1 cellular context compared by ENCODE assay signal in the genomic region with DNA sequence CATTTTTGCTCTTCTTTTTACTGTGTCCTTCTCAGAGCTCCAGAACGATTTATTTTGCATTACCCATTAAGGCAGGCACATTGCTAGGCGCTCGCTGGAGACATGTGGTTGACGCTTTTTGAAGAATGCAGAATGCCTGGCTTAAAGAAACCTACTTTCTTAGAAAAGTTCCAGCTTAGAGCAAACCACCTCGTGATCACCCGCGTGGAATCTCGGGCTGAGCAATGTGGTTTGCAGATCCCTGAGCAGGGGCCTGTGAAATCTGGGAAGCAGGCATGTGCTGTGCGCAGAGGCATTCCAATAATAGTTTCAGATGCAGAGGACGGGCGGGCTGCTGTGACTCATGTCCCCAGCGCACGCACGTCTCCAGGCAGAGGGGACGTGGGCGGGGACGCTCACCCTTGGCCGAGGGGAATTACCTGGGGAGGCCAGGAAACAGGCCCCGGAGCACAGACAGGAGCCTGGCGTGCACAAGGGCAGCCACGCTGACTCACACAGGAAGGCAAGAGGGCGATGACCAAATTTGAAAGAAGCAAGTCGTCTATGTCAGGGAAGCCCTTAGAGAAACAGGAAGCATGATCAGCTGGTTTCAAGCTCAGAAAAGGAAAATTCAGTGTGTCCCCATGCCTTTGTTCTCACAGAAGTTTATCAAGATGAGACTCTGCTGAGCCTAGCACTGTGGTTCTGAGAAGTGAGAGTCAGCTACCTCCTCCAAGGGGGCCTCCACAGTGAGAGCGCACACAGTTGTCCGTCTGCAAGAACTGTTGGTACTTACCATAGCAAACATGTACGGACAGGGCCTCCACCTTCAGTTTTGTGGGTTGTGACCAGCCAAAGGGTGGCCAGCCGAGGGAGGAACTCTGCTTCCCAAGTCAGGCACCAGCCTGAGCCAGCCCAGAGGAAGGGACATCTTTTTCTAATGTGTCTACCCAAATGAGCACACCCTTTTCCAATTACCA.
TF ChIP-seq lines count a peak whose summit lies in the region.

No MANE protein-coding gene starts in this region.

TF ChIP-seq in HepG2, 621 proteins besides CTCF, POLR2A, EP300 and RAD21 (continued from another document):
- 0 out of 2 replicates have a peak, but pooled peaks have one; percentile 17 for TF ChIP-seq ZHX2 (IDR thresholded peaks at IDR 0.05; ENCODE audit: low read depth)
- TF ChIP-seq ZHX2 (CRISPR knock-in tag; IDR thresholded peaks at IDR 0.05; ENCODE audit: borderline replicate concordance): no peak
- peak; percentile 67 for TF ChIP-seq BHLHE40 (IDR thresholded peaks at IDR 0.05; ENCODE audit: low read length)
- 0 out of 2 replicates have a peak, but pooled peaks have one; percentile 45 for TF ChIP-seq ZNF564 (CRISPR knock-in tag; IDR thresholded peaks at IDR 0.05)
- no peak for TF ChIP-seq GZF1 (CRISPR knock-in tag; IDR thresholded peaks at IDR 0.05)
- TF ChIP-seq ZSCAN21 (CRISPR knock-in tag; IDR thresholded peaks at IDR 0.05; ENCODE audit: borderline replicate concordance): 0 out of 2 replicates have a peak, but pooled peaks have one; percentile 58
- TF ChIP-seq, protein P1, sequence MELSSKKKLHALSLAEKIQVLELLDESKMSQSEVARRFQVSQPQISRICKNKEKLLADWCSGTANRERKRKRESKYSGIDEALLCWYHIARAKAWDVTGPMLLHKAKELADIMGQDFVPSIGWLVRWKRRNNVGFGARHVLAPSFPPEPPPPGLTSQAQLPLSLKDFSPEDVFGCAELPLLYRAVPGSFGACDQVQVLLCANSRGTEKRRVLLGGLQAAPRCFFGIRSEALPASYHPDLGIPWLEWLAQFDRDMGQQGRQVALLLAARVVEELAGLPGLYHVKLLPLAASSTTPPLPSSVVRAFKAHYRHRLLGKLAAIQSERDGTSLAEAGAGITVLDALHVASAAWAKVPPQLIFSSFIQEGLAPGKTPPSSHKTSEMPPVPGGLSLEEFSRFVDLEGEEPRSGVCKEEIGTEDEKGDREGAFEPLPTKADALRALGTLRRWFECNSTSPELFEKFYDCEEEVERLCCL (CRISPR knock-in tag; IDR thresholded peaks at IDR 0.05; ENCODE audit: borderline replicate concordance): no peak
- peak; percentile 59 for TF ChIP-seq ATF3 (CRISPR knock-in tag; IDR thresholded peaks at IDR 0.05)
- no peak for TF ChIP-seq IKZF1 (IDR thresholded peaks at IDR 0.05)
- peak; percentile 72; the same call in 1 of the 2 replicates for TF ChIP-seq MYC (CRISPR knock-in tag; IDR thresholded peaks at IDR 0.05; ENCODE audit: borderline replicate concordance)
- 0 out of 2 replicates have a peak, but pooled peaks have one; percentile 39 for TF ChIP-seq ZNF350 (CRISPR knock-in tag; IDR thresholded peaks at IDR 0.05; ENCODE audit: borderline replicate concordance, low read depth)
- TF ChIP-seq ZNF12 (CRISPR knock-in tag; IDR thresholded peaks at IDR 0.05): peak; percentile 91
- no peak for TF ChIP-seq PRMT3 (CRISPR knock-in tag; IDR thresholded peaks at IDR 0.05; ENCODE audit: borderline replicate concordance, low read depth)
- no peak for TF ChIP-seq TCF12 (IDR thresholded peaks at IDR 0.05)
- TF ChIP-seq TCF12 (CRISPR knock-in tag; IDR thresholded peaks at IDR 0.05): no peak
- no peak for TF ChIP-seq SOX13 (IDR thresholded peaks at IDR 0.05)
- TF ChIP-seq SOX13 (CRISPR knock-in tag; conservative IDR thresholded peaks at IDR 0.05 in 1 of 2, IDR thresholded peaks at IDR 0.05 in 1 of 2): peak in 1 of 2 experiments; percentile 24; a peak in 1 of 4 replicates
- no peak for TF ChIP-seq ZNF660 (CRISPR knock-in tag; IDR thresholded peaks at IDR 0.05; ENCODE audit: borderline replicate concordance, low read depth)
- TF ChIP-seq SRSF9 (IDR thresholded peaks at IDR 0.05; ENCODE audit: borderline replicate concordance, insufficient read depth, low read depth, low read length, poor library complexity, severe bottlenecking): no peak
- no peak for TF ChIP-seq TERF1 (CRISPR knock-in tag; IDR thresholded peaks at IDR 0.05)
- TF ChIP-seq ATF7-NPFF (CRISPR knock-in tag; IDR thresholded peaks at IDR 0.05; ENCODE audit: low read depth): peak; percentile 38; the same call in 1 of the 2 replicates
- TF ChIP-seq ZNF841 (CRISPR knock-in tag; IDR thresholded peaks at IDR 0.05; ENCODE audit: borderline replicate concordance): no peak
- TF ChIP-seq SP5 (CRISPR knock-in tag; IDR thresholded peaks at IDR 0.05; ENCODE audit: borderline replicate concordance, low read depth): peak; percentile 82
- TF ChIP-seq HOXA3 (CRISPR knock-in tag; IDR thresholded peaks at IDR 0.05): peak; percentile 31; the same call in 1 of the 2 replicates
- TF ChIP-seq GPBP1L1 (CRISPR knock-in tag; IDR thresholded peaks at IDR 0.05): no peak
- no peak for TF ChIP-seq RFXANK (CRISPR knock-in tag; IDR thresholded peaks at IDR 0.05)
- no peak for TF ChIP-seq ZNF3 (CRISPR knock-in tag; IDR thresholded peaks at IDR 0.05)
- TF ChIP-seq ZNF652 (CRISPR knock-in tag; IDR thresholded peaks at IDR 0.05; ENCODE audit: borderline replicate concordance, low read depth): 0 out of 2 replicates have a peak, but pooled peaks have one; percentile 36
- TF ChIP-seq RBAK (CRISPR knock-in tag; IDR thresholded peaks at IDR 0.05): no peak
- no peak for TF ChIP-seq ZNF414 (CRISPR knock-in tag; IDR thresholded peaks at IDR 0.05)
- TF ChIP-seq GATAD1 (CRISPR knock-in tag; IDR thresholded peaks at IDR 0.05): no peak
- no peak for TF ChIP-seq CREB1 (IDR thresholded peaks at IDR 0.05)
- peak; percentile 64 for TF ChIP-seq CREB1 (CRISPR knock-in tag; IDR thresholded peaks at IDR 0.05)
- TF ChIP-seq ZSCAN25 (CRISPR knock-in tag; IDR thresholded peaks at IDR 0.05): peak; percentile 60; the same call in 1 of the 2 replicates
- TF ChIP-seq BCL6 (CRISPR knock-in tag; IDR thresholded peaks at IDR 0.05): 0 out of 2 replicates have a peak, but pooled peaks have one; percentile 24
- TF ChIP-seq POLR2G (IDR thresholded peaks at IDR 0.05; ENCODE audit: low read depth, low read length): no peak
- TF ChIP-seq ZNF430 (CRISPR knock-in tag; IDR thresholded peaks at IDR 0.05): peak; percentile 73; the same call in 1 of the 2 replicates
- peak; percentile 80 for TF ChIP-seq SALL1 (CRISPR knock-in tag; IDR thresholded peaks at IDR 0.05)
- TF ChIP-seq, protein P2, sequence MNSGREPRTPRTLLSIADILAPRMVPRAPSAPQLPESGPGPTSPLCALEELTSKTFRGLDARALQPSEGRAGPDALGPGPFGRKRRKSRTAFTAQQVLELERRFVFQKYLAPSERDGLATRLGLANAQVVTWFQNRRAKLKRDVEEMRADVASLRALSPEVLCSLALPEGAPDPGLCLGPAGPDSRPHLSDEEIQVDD (CRISPR knock-in tag; IDR thresholded peaks at IDR 0.05; ENCODE audit: borderline replicate concordance): no peak
- peak; percentile 75; the same call in 1 of the 2 replicates for TF ChIP-seq ETV5 (CRISPR knock-in tag; IDR thresholded peaks at IDR 0.05; ENCODE audit: borderline replicate concordance)
- TF ChIP-seq FOSL2 (CRISPR knock-in tag; IDR thresholded peaks at IDR 0.05): peak; percentile 95
- TF ChIP-seq SIX4 (CRISPR knock-in tag; IDR thresholded peaks at IDR 0.05): no peak
- TF ChIP-seq, protein P3, sequence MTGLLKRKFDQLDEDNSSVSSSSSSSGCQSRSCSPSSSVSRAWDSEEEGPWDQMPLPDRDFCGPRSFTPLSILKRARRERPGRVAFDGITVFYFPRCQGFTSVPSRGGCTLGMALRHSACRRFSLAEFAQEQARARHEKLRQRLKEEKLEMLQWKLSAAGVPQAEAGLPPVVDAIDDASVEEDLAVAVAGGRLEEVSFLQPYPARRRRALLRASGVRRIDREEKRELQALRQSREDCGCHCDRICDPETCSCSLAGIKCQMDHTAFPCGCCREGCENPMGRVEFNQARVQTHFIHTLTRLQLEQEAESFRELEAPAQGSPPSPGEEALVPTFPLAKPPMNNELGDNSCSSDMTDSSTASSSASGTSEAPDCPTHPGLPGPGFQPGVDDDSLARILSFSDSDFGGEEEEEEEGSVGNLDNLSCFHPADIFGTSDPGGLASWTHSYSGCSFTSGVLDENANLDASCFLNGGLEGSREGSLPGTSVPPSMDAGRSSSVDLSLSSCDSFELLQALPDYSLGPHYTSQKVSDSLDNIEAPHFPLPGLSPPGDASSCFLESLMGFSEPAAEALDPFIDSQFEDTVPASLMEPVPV (CRISPR knock-in tag; IDR thresholded peaks at IDR 0.05): 0 out of 2 replicates have a peak, but pooled peaks have one; percentile 35
- no peak for TF ChIP-seq ESRRA (CRISPR knock-in tag; IDR thresholded peaks at IDR 0.05; ENCODE audit: low read depth)
